Comparison of ENCODE assay signal across 19 cellular contexts in the genomic region with DNA sequence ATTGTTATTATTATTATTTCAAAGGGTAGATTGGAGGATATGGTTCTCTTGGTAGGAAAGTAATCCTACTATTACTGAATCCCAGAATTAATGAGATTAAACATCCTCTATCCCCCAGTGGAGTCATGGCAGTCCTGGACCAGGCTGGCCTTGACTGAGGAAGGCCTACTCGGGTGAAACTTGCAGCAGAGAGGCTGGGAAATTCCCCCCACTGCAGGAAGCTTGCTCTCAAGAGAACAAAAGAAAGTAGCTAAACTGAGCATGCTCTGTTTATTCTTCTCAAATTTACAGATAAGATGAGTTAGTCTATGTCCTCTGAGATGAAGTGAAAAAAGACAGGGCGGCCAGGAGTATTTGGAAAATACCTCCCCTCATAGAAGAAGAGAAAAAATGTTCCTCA.
DNase-seq lines count a peak whose midpoint lies in the region; ATAC-seq and TF ChIP-seq lines count a peak whose summit lies in the region.
"Had no signal": no experiment of that assay in that cellular context is flagged by ENCODE, and none has a peak within 500 bp of the region (broad histone marks: within the 10 kb centered on the region; RNA-seq: fewer than 3 reads in every experiment).

No MANE protein-coding gene starts in this region.

- no peak overlapping the region for H3K4me3 Mint-ChIP-seq in activated CD4-positive, alpha-beta T cell treated with anti-CD3 and anti-CD28 coated beads, Interleukin-2, amount 10 ng/mL, durations not matched to agents 7 days and 5 days
- H3K4me3 Mint-ChIP-seq in MCF 10A (ENCODE audit: unreplicated experiment): no peak overlapping the region
- H3K4me3 Mint-ChIP-seq: activated naive CD8-positive, alpha-beta T cell treated with anti-CD3 and anti-CD28 coated beads, Interleukin-2, amount 10 ng/mL, durations not matched to agents 7 days and 5 days; CD14-positive monocyte; dendritic cell treated with granulocyte-macrophage colony-stimulating factor and Interleukin-4, amounts not matched to agents 40 ng/mL and 50 ng/mL, for 4 days had no signal

- no peak overlapping the region for H3K4me3 ChIP-seq in right lobe of liver
- H3K4me3 ChIP-seq: gastrocnemius medialis, left ventricle myocardium inferior, SJSA1, skin epidermis had no signal

- 63% methylated on average over 2 of the region's 2 CpGs for WGBS in right lobe of liver (ENCODE audit: insufficient coverage, low coverage, low lambda C conversion rate, missing lambda C conversion rate)

- peaks cover 3% of the 10 kb centered on the region for H3K4me1 Mint-ChIP-seq in activated CD4-positive, alpha-beta T cell treated with anti-CD3 and anti-CD28 coated beads, Interleukin-2, amount 10 ng/mL, durations not matched to agents 7 days and 5 days
- H3K4me1 Mint-ChIP-seq in MCF 10A (ENCODE audit: insufficient read depth, unreplicated experiment): no peaks in the 10 kb centered on the region
- H3K4me1 Mint-ChIP-seq: activated naive CD8-positive, alpha-beta T cell treated with anti-CD3 and anti-CD28 coated beads, Interleukin-2, amount 10 ng/mL, durations not matched to agents 7 days and 5 days; CD14-positive monocyte had no signal

- no TSS peak for BruUV-seq in MCF 10A (replicated peaks; lab: Mats Ljungman, UMichigan)

- no peak overlapping the region for H3K27ac Mint-ChIP-seq in activated CD4-positive, alpha-beta T cell treated with anti-CD3 and anti-CD28 coated beads, Interleukin-2, amount 10 ng/mL, durations not matched to agents 7 days and 5 days
- H3K27ac Mint-ChIP-seq in MCF 10A (ENCODE audit: low read depth, unreplicated experiment): no peak overlapping the region
- H3K27ac Mint-ChIP-seq: activated naive CD8-positive, alpha-beta T cell treated with anti-CD3 and anti-CD28 coated beads, Interleukin-2, amount 10 ng/mL, durations not matched to agents 7 days and 5 days; CD14-positive monocyte; dendritic cell treated with granulocyte-macrophage colony-stimulating factor and Interleukin-4, amounts not matched to agents 40 ng/mL and 50 ng/mL, for 4 days had no signal

- intact Hi-C loops in MCF 10A (cut with micrococcal nuclease): no loop called here
- intact Hi-C loops in right lobe of liver (cut with DNase I): no loop called here

- no peaks in the 10 kb centered on the region for H3K36me3 ChIP-seq in right lobe of liver
- H3K36me3 ChIP-seq: gastrocnemius medialis, left ventricle myocardium inferior, SJSA1 had no signal

- no peak overlapping the region for H3K27ac ChIP-seq in right lobe of liver
- H3K27ac ChIP-seq: gastrocnemius medialis, left ventricle myocardium inferior, SJSA1, skin epidermis had no signal

- peaks cover 7% of the 10 kb centered on the region for H3K9me3 Mint-ChIP-seq in activated CD4-positive, alpha-beta T cell treated with anti-CD3 and anti-CD28 coated beads, Interleukin-2, amount 10 ng/mL, durations not matched to agents 7 days and 5 days
- H3K9me3 Mint-ChIP-seq in MCF 10A (ENCODE audit: unreplicated experiment): peaks cover 10% of the 10 kb centered on the region

- TF ChIP-seq CTCF in GM13977 (IDR thresholded peaks at IDR 0.05; ENCODE audit: extremely low read depth, insufficient read depth, missing control alignments): no peak
- TF ChIP-seq CTCF in MCF 10A (IDR thresholded peaks at IDR 0.05; ENCODE audit: unreplicated experiment): no peak
- no peak for TF ChIP-seq CTCF in right lobe of liver (IDR thresholded peaks at IDR 0.05)

- no peak for TF ChIP-seq POLR2A in right lobe of liver (IDR thresholded peaks at IDR 0.05)

- in situ Hi-C loops in GM13977 (cut with MboI; ENCODE audit: low pct_unique_long_range_greater_than_20kb, low sequenced_read_pairs, unreplicated experiment): no loop called here

- CTCF ChIA-PET in activated CD4-positive, alpha-beta T cell treated with anti-CD3 and anti-CD28 coated beads, Interleukin-2, amount 10 ng/mL, durations not matched to agents 7 days and 5 days (lab: Charles Lee): no interaction called here
- CTCF ChIA-PET in MCF 10A (lab: Yijun Ruan, JAX): no interaction called here

- H3K27me3 Mint-ChIP-seq in activated CD4-positive, alpha-beta T cell treated with anti-CD3 and anti-CD28 coated beads, Interleukin-2, amount 10 ng/mL, durations not matched to agents 7 days and 5 days: peaks cover 1% of the 10 kb centered on the region
- H3K27me3 Mint-ChIP-seq in MCF 10A (ENCODE audit: insufficient read depth, unreplicated experiment): no peaks in the 10 kb centered on the region
- H3K27me3 Mint-ChIP-seq: dendritic cell treated with granulocyte-macrophage colony-stimulating factor and Interleukin-4, amounts not matched to agents 40 ng/mL and 50 ng/mL, for 4 days had no signal

- H3K27me3 ChIP-seq in right lobe of liver: no peaks in the 10 kb centered on the region
- H3K27me3 ChIP-seq: gastrocnemius medialis, SJSA1 had no signal

- peaks cover 2% of the 10 kb centered on the region for H3K36me3 Mint-ChIP-seq in activated CD4-positive, alpha-beta T cell treated with anti-CD3 and anti-CD28 coated beads, Interleukin-2, amount 10 ng/mL, durations not matched to agents 7 days and 5 days (ENCODE audit: low read depth)
- H3K36me3 Mint-ChIP-seq in MCF 10A (ENCODE audit: insufficient read depth, unreplicated experiment): no peaks in the 10 kb centered on the region
- H3K36me3 Mint-ChIP-seq: activated naive CD8-positive, alpha-beta T cell treated with anti-CD3 and anti-CD28 coated beads, Interleukin-2, amount 10 ng/mL, durations not matched to agents 7 days and 5 days; CD14-positive monocyte had no signal

- peak; percentile 9 for DNase-seq in GM13977 (ENCODE audit: low spot score)
- DNase-seq in activated CD4-positive, alpha-beta T cell treated with anti-CD3 and anti-CD28 coated beads, Interleukin-2, amount 10 ng/mL, durations not matched to agents 7 days and 5 days: peak; percentile 9
- DNase-seq in MCF 10A (ENCODE audit: unreplicated experiment): no peak
- DNase-seq in NCI-H748 (lab: John Stamatoyannopoulos, UW; ENCODE audit: unreplicated experiment): no peak
- no peak for DNase-seq in HUDEP-2 (lab: John Stamatoyannopoulos, UW; ENCODE audit: unreplicated experiment in 76 of 76)
- DNase-seq in right lobe of liver: no peak
- DNase-seq: activated CD4-positive, CD25-positive, alpha-beta regulatory T cell; activated naive CD8-positive, alpha-beta T cell treated with anti-CD3 and anti-CD28 coated beads, Interleukin-2, amount 10 ng/mL, durations not matched to agents 7 days and 5 days; gastrocnemius medialis; left ventricle myocardium inferior; NCI-H146; NCI-H69 had no signal

- ATAC-seq in GM19035 (IDR thresholded peaks at IDR 0.05; ENCODE audit: unreplicated experiment) (peak; percentile 63), HG02852 (IDR thresholded peaks at IDR 0.05; ENCODE audit: unreplicated experiment) (peak; percentile 95), right lobe of liver (no peak)
- ATAC-seq: gastrocnemius medialis, HCT116 had no signal

- no peaks in the 10 kb centered on the region for H3K4me1 ChIP-seq in right lobe of liver
- H3K4me1 ChIP-seq: gastrocnemius medialis, left ventricle myocardium inferior, SJSA1 had no signal

- no peaks in the 10 kb centered on the region for H3K9me3 ChIP-seq in right lobe of liver
- H3K9me3 ChIP-seq: gastrocnemius medialis, SJSA1 had no signal

- POLR2A ChIA-PET in activated CD4-positive, alpha-beta T cell treated with anti-CD3 and anti-CD28 coated beads, Interleukin-2, amount 10 ng/mL, durations not matched to agents 7 days and 5 days (lab: Charles Lee): no interaction called here
- POLR2A ChIA-PET in MCF 10A (lab: Yijun Ruan, JAX): no interaction called here

Comparison
In these comparisons a context has a peak if more than half of its experiments do, and no peak if none do; other contexts are left out.
1. DNase-seq: peak in GM13977 (single experiment) and activated CD4-positive, alpha-beta T cell treated with anti-CD3 and anti-CD28 coated beads, Interleukin-2, amount 10 ng/mL, durations not matched to agents 7 days and 5 days (single experiment); none in MCF 10A (single experiment), NCI-H748 (single experiment), HUDEP-2 (0 of 76) and right lobe of liver (0 of 3).
2. ATAC-seq: peak in GM19035 (single experiment) and HG02852 (single experiment); none in right lobe of liver (0 of 4).